ENCODE assay signal across 31 cellular contexts in the genomic region with DNA sequence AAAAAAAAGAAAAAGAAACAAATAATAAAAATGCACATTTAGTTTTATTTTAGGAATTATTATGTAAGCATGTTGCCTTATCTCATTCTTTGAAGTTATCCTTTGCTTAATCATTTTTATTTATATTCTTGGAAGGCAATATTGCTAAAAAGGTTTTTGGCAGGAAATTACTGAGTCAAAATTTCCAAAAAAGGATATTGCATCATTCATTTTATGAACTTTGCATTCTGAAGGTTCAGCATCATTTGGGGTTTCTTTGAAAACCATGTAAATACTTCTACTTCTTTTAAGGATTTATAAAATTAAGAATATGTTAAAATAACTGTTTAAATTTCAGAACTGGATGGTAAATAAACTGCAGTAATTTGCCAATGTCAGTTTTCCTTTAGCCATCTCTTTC.
"Had no signal": no experiment of that assay in that cellular context is flagged by ENCODE, and none has a peak within 500 bp of the region (broad histone marks: within the 10 kb centered on the region; RNA-seq: fewer than 3 reads in every experiment).

No MANE protein-coding gene starts in this region.

- H3K9me3 ChIP-seq: neutrophil, pancreas, prostate gland, right atrium auricular region, testis, tibial artery, transverse colon, upper lobe of right lung, uterus had no signal

- H3K4me1 Mint-ChIP-seq: naive thymus-derived CD8-positive, alpha-beta T cell; nephron progenitor cell; neural crest cell; stimulated activated memory B cell treated with anti-CD40 and anti-IgM and Interleukin-4, amounts not matched to agents 10 μg/mL and 1 μg/mL and 100 μg/mL, for 72 hours; stimulated activated naive CD8-positive, alpha-beta T cell treated with anti-CD3 and anti-CD28 coated beads, Interleukin-15, amount 100 ng/mL, for 72 hours had no signal

- H3K4me3 Mint-ChIP-seq: naive thymus-derived CD8-positive, alpha-beta T cell; natural killer cell treated with Interleukin-12 subunit alpha and Interleukin-12 subunit beta and Interleukin-15 and Interleukin-18, amount 100 ng/mL, for 72 hours; nephron progenitor cell; neural crest cell; stimulated activated memory B cell treated with anti-CD40 and anti-IgM and Interleukin-4, amounts not matched to agents 10 μg/mL and 1 μg/mL and 100 μg/mL, for 72 hours; stimulated activated naive CD8-positive, alpha-beta T cell treated with anti-CD3 and anti-CD28 coated beads, Interleukin-15, amount 100 ng/mL, for 72 hours; type B pancreatic cell had no signal

- H3K27ac ChIP-seq: neutrophil, pancreas, prostate gland, right atrium auricular region, skin epidermis, spleen, suprapubic skin, testis, tibial artery, transverse colon, upper lobe of right lung, uterus had no signal

- H3K9me3 Mint-ChIP-seq: nephron progenitor cell had no signal

- H3K27me3 ChIP-seq: neutrophil, pancreas, right atrium auricular region, spleen, suprapubic skin, testis, tibial artery, transverse colon, upper lobe of right lung, uterus had no signal

- H3K36me3 Mint-ChIP-seq: naive thymus-derived CD8-positive, alpha-beta T cell; natural killer cell treated with Interleukin-12 subunit alpha and Interleukin-12 subunit beta and Interleukin-15 and Interleukin-18, amount 100 ng/mL, for 72 hours; stimulated activated memory B cell treated with anti-CD40 and anti-IgM and Interleukin-4, amounts not matched to agents 10 μg/mL and 1 μg/mL and 100 μg/mL, for 72 hours; type B pancreatic cell had no signal

- ATAC-seq: naive thymus-derived CD8-positive, alpha-beta T cell; natural killer cell treated with Interleukin-12 subunit alpha and Interleukin-12 subunit beta and Interleukin-15 and Interleukin-18, amount 100 ng/mL, for 72 hours; pancreas; sciatic nerve; stimulated activated memory B cell treated with anti-CD40 and anti-IgM and Interleukin-4, amounts not matched to agents 10 μg/mL and 1 μg/mL and 100 μg/mL, for 72 hours; stimulated activated naive CD8-positive, alpha-beta T cell treated with anti-CD3 and anti-CD28 coated beads, Interleukin-15, amount 100 ng/mL, for 72 hours; stimulated activated naive CD8-positive, alpha-beta T cell treated with anti-CD3 and anti-CD28 coated beads, Interleukin-15, Interleukin-2, amounts not matched to agents 100 U/mL and 50 U/mL, for 24 hours; upper lobe of right lung had no signal

- H3K4me2 ChIP-seq: smooth muscle cell had no signal

- H3K4me3 ChIP-seq: pancreas, prostate gland, right atrium auricular region, skin epidermis, smooth muscle cell, spleen, suprapubic skin, testis, tibial artery, transverse colon, upper lobe of right lung, uterus had no signal

- H3K36me3 ChIP-seq: neutrophil, pancreas, prostate gland, right atrium auricular region, spleen, suprapubic skin, tibial artery, transverse colon, upper lobe of right lung, uterus had no signal

- FAIRE-seq: pancreas had no signal

- H3K4me1 ChIP-seq: pancreas, prostate gland, right atrium auricular region, spleen, suprapubic skin, testis, tibial artery, transverse colon, upper lobe of right lung, uterus had no signal

- H3K27ac Mint-ChIP-seq: naive thymus-derived CD8-positive, alpha-beta T cell; natural killer cell treated with Interleukin-12 subunit alpha and Interleukin-12 subunit beta and Interleukin-15 and Interleukin-18, amount 100 ng/mL, for 72 hours; nephron progenitor cell; stimulated activated memory B cell treated with anti-CD40 and anti-IgM and Interleukin-4, amounts not matched to agents 10 μg/mL and 1 μg/mL and 100 μg/mL, for 72 hours; stimulated activated naive CD8-positive, alpha-beta T cell treated with anti-CD3 and anti-CD28 coated beads, Interleukin-15, amount 100 ng/mL, for 72 hours; type B pancreatic cell had no signal

- H3K27me3 Mint-ChIP-seq: naive thymus-derived CD8-positive, alpha-beta T cell; natural killer cell treated with Interleukin-12 subunit alpha and Interleukin-12 subunit beta and Interleukin-15 and Interleukin-18, amount 100 ng/mL, for 72 hours; stimulated activated memory B cell treated with anti-CD40 and anti-IgM and Interleukin-4, amounts not matched to agents 10 μg/mL and 1 μg/mL and 100 μg/mL, for 72 hours; stimulated activated naive CD8-positive, alpha-beta T cell treated with anti-CD3 and anti-CD28 coated beads, Interleukin-15, amount 100 ng/mL, for 72 hours; type B pancreatic cell had no signal

- DNase-seq: naive thymus-derived CD8-positive, alpha-beta T cell; nephron progenitor cell; nucleus accumbens; pancreas; retina; spleen; stimulated activated CD4-positive, alpha-beta T cell treated with anti-CD3 and anti-CD28 coated beads, Interleukin-12 subunit alpha, Interleukin-12 subunit beta, amount 100 ng/mL, for 4 hours; stimulated activated CD4-positive, alpha-beta T cell treated with anti-CD3 and anti-CD28 coated beads, Interleukin-1b, Interleukin-23, amount 100 ng/mL, for 48 hours; stimulated activated CD4-positive, alpha-beta T cell treated with anti-CD3 and anti-CD28 coated beads, Interleukin-4, amount 100 ng/mL, for 1 hour; stimulated activated CD4-positive, alpha-beta T cell treated with anti-CD3 and anti-CD28 coated beads, Interleukin-4, amount 100 ng/mL, for 4 hours; stimulated activated CD8-positive, alpha-beta memory T cell treated with anti-CD3 and anti-CD28 coated beads, Interleukin-4, amount 100 ng/mL, for 48 hours; stimulated activated naive CD4-positive, alpha-beta T cell; stimulated activated naive CD8-positive, alpha-beta T cell treated with anti-CD3 and anti-CD28 coated beads, Interleukin-15, amount 100 ng/mL, for 72 hours; stimulated activated naive CD8-positive, alpha-beta T cell treated with anti-CD3 and anti-CD28 coated beads, Interleukin-15, Interleukin-2, amounts not matched to agents 100 U/mL and 50 U/mL, for 24 hours; substantia nigra; testis; tibial artery; transverse colon; upper lobe of right lung; uterus had no signal
